ENCODE assay signal across 9 cellular contexts in the genomic region with DNA sequence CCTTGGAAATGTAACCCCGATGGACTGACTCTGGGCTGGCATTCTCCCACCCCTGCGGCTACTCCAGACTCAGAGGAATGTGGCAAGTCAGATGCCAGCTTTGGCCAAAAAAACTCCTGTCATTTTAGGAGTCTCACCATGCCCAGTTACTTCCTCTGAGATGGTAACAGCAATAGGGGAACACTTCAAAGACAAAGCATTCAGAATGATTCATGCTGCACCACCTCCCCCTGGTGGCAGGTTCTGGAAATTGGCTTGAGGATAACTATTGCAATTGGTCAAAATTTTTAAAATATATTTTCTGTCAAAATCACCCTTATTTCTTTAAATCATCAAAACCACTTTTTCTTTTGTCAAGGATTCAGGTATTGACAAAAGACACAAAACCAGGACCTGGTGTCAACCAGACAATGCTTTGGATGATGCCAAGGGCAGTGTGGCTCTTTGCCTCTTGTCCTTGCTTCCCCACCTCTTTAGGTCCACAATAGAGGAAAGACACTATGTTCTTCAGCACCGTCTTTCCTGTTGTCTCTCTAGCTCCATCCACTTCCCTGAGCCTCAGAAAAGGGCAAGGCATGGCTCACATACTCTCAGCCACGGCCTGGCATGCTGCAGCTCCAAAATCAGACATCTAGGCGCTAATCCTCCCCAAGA. TPM values are rescaled to one million over a fixed set of nuclear protein-coding genes. Genes with fewer than 3 reads are reported as not detected.
DNase-seq lines count a peak whose midpoint lies in the region; ATAC-seq, FAIRE-seq and TF ChIP-seq lines count a peak whose summit lies in the region.
"Had no signal": no experiment of that assay in that cellular context is flagged by ENCODE, and none has a peak within 500 bp of the region (broad histone marks: within the 10 kb centered on the region; RNA-seq: fewer than 3 reads in every experiment).

No MANE protein-coding gene starts in this region.

- H3K9me3 ChIP-seq in neuronal stem cell (replicated peaks in 1 of 2; ENCODE audit: control insufficient read depth in 2 of 2, insufficient read depth in 1 of 2, low read depth in 1 of 2, low read length in 2 of 2) = no peaks in the 10 kb centered on the region
- H3K9me3 ChIP-seq in suprapubic skin = no peaks in the 10 kb centered on the region

- H2BK15ac ChIP-seq in neuronal stem cell (ENCODE audit: low read length) = no peak overlapping the region

- FAIRE-seq in RCC 7860 (lab: Jason Lieb, UNC) = peak; percentile 50

- no peak overlapping the region for H2BK5ac ChIP-seq in neuronal stem cell (ENCODE audit: low read length)

- no peak overlapping the region for H3K18ac ChIP-seq in neuronal stem cell (ENCODE audit: low read length)

- TF ChIP-seq EP300 in suprapubic skin (IDR thresholded peaks at IDR 0.05) = no peak

- no peak overlapping the region for H3K4me3 ChIP-seq in fibroblast of mammary gland (ENCODE audit: control insufficient read depth, low read depth, low read length)
- H3K4me3 ChIP-seq in neuronal stem cell (ENCODE audit: low read length in 2 of 2) = no peak overlapping the region
- no peak overlapping the region for H3K4me3 ChIP-seq in suprapubic skin

- no peaks in the 10 kb centered on the region for H3K79me1 ChIP-seq in neuronal stem cell (ENCODE audit: low read depth, low read length)

- no peak overlapping the region for H2AK5ac ChIP-seq in neuronal stem cell (ENCODE audit: low read depth, low read length)

- TF ChIP-seq POLR2A in suprapubic skin (IDR thresholded peaks at IDR 0.05) = no peak

- TF ChIP-seq CTCF in LNCAP (IDR thresholded peaks at IDR 0.05) (peak; percentile 88), fibroblast of mammary gland (conservative IDR thresholded peaks at IDR 0.05; ENCODE audit: control insufficient read depth, insufficient read depth, low read depth, low read length) (peak; percentile 93), suprapubic skin (IDR thresholded peaks at IDR 0.05) (peak; percentile 81 to 87)

- H3K4me1 ChIP-seq in neuronal stem cell (ENCODE audit: control insufficient read depth in 2 of 2, insufficient read depth in 1 of 2, low read depth in 1 of 2, low read length in 2 of 2) (no peaks in the 10 kb centered on the region), suprapubic skin (no peaks in the 10 kb centered on the region)

- no peak overlapping the region for H2BK120ac ChIP-seq in neuronal stem cell (ENCODE audit: low read depth, low read length)

- ATAC-seq in activated T-cell treated with anti-CD3 and anti-CD28 coated beads, Interleukin-2, amount 50 U/mL, for 72 hours (replicated peaks in 1 of 2) = peak; percentile 58 to 76
- no peak for ATAC-seq in HG02588 (IDR thresholded peaks at IDR 0.05; ENCODE audit: unreplicated experiment)

- no peaks in the 10 kb centered on the region for H3K27me3 Mint-ChIP-seq in activated T-cell treated with anti-CD3 and anti-CD28 coated beads, Interleukin-2, amount 50 U/mL, for 72 hours (ENCODE audit: low read depth)
- H3K27me3 Mint-ChIP-seq: activated naive CD8-positive, alpha-beta T cell had no signal

- H3K4me1 Mint-ChIP-seq in activated T-cell treated with anti-CD3 and anti-CD28 coated beads, Interleukin-2, amount 50 U/mL, for 72 hours (ENCODE audit: low read depth) = peaks cover 6% of the 10 kb centered on the region

- no peak overlapping the region for H3K9ac ChIP-seq in neuronal stem cell (ENCODE audit: low read depth, low read length, poor library complexity)

- H3K27ac ChIP-seq in neuronal stem cell (replicated peaks; ENCODE audit: low read length) (no peak overlapping the region), suprapubic skin (no peak overlapping the region)

- WGBS in neuronal stem cell (ENCODE audit: extremely low coverage in 2 of 2, insufficient read length in 2 of 2, insufficient replicate concordance in 1 of 2), 2 donors = no CpG with 5 or more reads among the region's 5 CpGs
- WGBS in suprapubic skin = 60% methylated on average over 5 of the region's 5 CpGs

- H3K36me3 Mint-ChIP-seq in activated T-cell treated with anti-CD3 and anti-CD28 coated beads, Interleukin-2, amount 50 U/mL, for 72 hours (ENCODE audit: insufficient read depth in 2 of 2) = peaks cover 13 to 15% of the 10 kb centered on the region in 2 donors

- H3K4me3 Mint-ChIP-seq in activated T-cell treated with anti-CD3 and anti-CD28 coated beads, Interleukin-2, amount 50 U/mL, for 72 hours = no peak overlapping the region
- H3K4me3 Mint-ChIP-seq: activated naive CD8-positive, alpha-beta T cell had no signal

- no peaks in the 10 kb centered on the region for H3K9me3 Mint-ChIP-seq in activated T-cell treated with anti-CD3 and anti-CD28 coated beads, Interleukin-2, amount 50 U/mL, for 72 hours

- H3K14ac ChIP-seq in neuronal stem cell (ENCODE audit: low read length) = no peak overlapping the region

- no peak overlapping the region for H4K91ac ChIP-seq in neuronal stem cell (ENCODE audit: low read depth, low read length, poor library complexity)

- H3K27me3 ChIP-seq in neuronal stem cell (ENCODE audit: control insufficient read depth in 3 of 3, insufficient read depth in 3 of 3, low read depth in 1 of 3, low read length in 3 of 3) (peaks cover 0 to 8% (median 0%) of the 10 kb centered on the region in 3 experiments), suprapubic skin (no peaks in the 10 kb centered on the region)

- H3K36me3 ChIP-seq in neuronal stem cell (replicated peaks in 1 of 2; ENCODE audit: control insufficient read depth in 2 of 2, insufficient read depth in 2 of 2, low read length in 2 of 2) = peaks cover 27 to 62% of the 10 kb centered on the region in 2 donors
- H3K36me3 ChIP-seq in suprapubic skin = peaks cover 59% of the 10 kb centered on the region

- H4K8ac ChIP-seq in neuronal stem cell (ENCODE audit: low read depth, low read length) = no peak overlapping the region

- H3K23ac ChIP-seq in neuronal stem cell (ENCODE audit: low read depth, low read length, poor library complexity) = no peak overlapping the region

- peak; percentile 37 for DNase-seq in DMS53 treated with DMSO at 0.1 percent for 48 hours (lab: John Stamatoyannopoulos, UW; ENCODE audit: unreplicated experiment)
- DNase-seq in RCC 7860 (ENCODE audit: low spot score) = peak; percentile 21
- peak; percentile 74 to 82 for DNase-seq in activated T-cell treated with anti-CD3 and anti-CD28 coated beads, Interleukin-2, amount 50 U/mL, for 72 hours
- DNase-seq in fibroblast of mammary gland (ENCODE audit: low read depth) = peak; percentile 69
- peak; percentile 74 for DNase-seq in neuronal stem cell (ENCODE audit: low spot score)
- peak in 1 of 2 donors; percentile 86 for DNase-seq in suprapubic skin (ENCODE audit: low spot score in 2 of 2)

- H3K27ac Mint-ChIP-seq in activated T-cell treated with anti-CD3 and anti-CD28 coated beads, Interleukin-2, amount 50 U/mL, for 72 hours = peak overlapping the region; percentile 68
- H3K27ac Mint-ChIP-seq: activated naive CD8-positive, alpha-beta T cell had no signal

- no peak overlapping the region for H2AFZ ChIP-seq in neuronal stem cell (ENCODE audit: low read length)

- H3K4me2 ChIP-seq in neuronal stem cell (ENCODE audit: insufficient read depth, low read length, poor library complexity, severe bottlenecking) = no peak overlapping the region

- H3K4ac ChIP-seq in neuronal stem cell (ENCODE audit: low read length) = no peak overlapping the region

- H2BK12ac ChIP-seq in neuronal stem cell (ENCODE audit: low read length) = no peak overlapping the region

RNA-seq across cellular contexts. Expression of gene CDCA8, which starts 9.9 kb away (rescaled TPM):
- total RNA-seq in activated T-cell treated with anti-CD3 and anti-CD28 coated beads, Interleukin-2, amount 50 U/mL, for 72 hours = 10 to 100 TPM; 65.8 to 94.0 TPM
- polyA plus RNA-seq in neuronal stem cell (2013, experiment 1 of 2) = 69.7 TPM
- polyA plus RNA-seq in neuronal stem cell (2013, experiment 2 of 2) = 69.6 TPM
- total RNA-seq in suprapubic skin = 1 to 10 TPM; 2.7 to 6.2 (median 4.4) TPM

RNA-seq across cellular contexts. Expression of gene RSPO1, which starts 47.8 kb away (rescaled TPM):
- total RNA-seq in activated T-cell treated with anti-CD3 and anti-CD28 coated beads, Interleukin-2, amount 50 U/mL, for 72 hours = not detected
- 1.4 TPM for polyA plus RNA-seq in neuronal stem cell (2013, experiment 1 of 2)
- 1.5 TPM for polyA plus RNA-seq in neuronal stem cell (2013, experiment 2 of 2)
- total RNA-seq in suprapubic skin = 1 to 10 TPM; 2.1 to 9.7 (median 6.7) TPM

Comparison
In these comparisons a context has a peak if more than half of its experiments do, and no peak if none do; other contexts are left out.
1. RNA of gene CDCA8, which starts 9.9 kb away (total RNA-seq): 65.8 to 94.0 TPM in activated T-cell treated with anti-CD3 and anti-CD28 coated beads, Interleukin-2, amount 50 U/mL, for 72 hours; 2.7 to 6.2 TPM in suprapubic skin; every median in the first group is over 4 times any median in the second.
2. Peak in every context shown above with its lines, with median percentiles within 50 percentile points of each other: CTCF ChIP-seq.